Comparison of ENCODE assay signal across 10 cellular contexts in genomic region chr1:20255666-20256065, GRCh38. TPM values are rescaled to one million over a fixed set of nuclear protein-coding genes. Genes with fewer than 3 reads are reported as not detected.
DNase-seq lines count a peak whose midpoint lies in the region; ATAC-seq, FAIRE-seq and TF ChIP-seq lines count a peak whose summit lies in the region.
"Had no signal": no experiment of that assay in that cellular context is flagged by ENCODE, and none has a peak within 500 bp of the region (broad histone marks: within the 10 kb centered on the region; RNA-seq: fewer than 3 reads in every experiment).

No MANE protein-coding gene starts in this region.

- peaks cover 6% of the 10 kb centered on the region for H3K4me1 Mint-ChIP-seq in progenitor cell of endocrine pancreas (ENCODE audit: low read depth)

- peak; percentile 56 for DNase-seq in AG08396 (ENCODE audit: low spot score)
- peak; percentile 94 for DNase-seq in H4 (ENCODE audit: low spot score)
- DNase-seq in RWPE1 (ENCODE audit: low spot score): peak; percentile 56
- DNase-seq in foreskin keratinocyte: peak in 1 of 2 donors; percentile 15
- no peak for DNase-seq in progenitor cell of endocrine pancreas (ENCODE audit: low spot score, unreplicated experiment)
- no peak for DNase-seq in GM19239 (ENCODE audit: insufficient read length, low spot score)
- no peak for DNase-seq in COR-L47 (lab: John Stamatoyannopoulos, UW)
- DNase-seq: T-cell had no signal

- no peak overlapping the region for H3K27ac Mint-ChIP-seq in progenitor cell of endocrine pancreas
- H3K27ac Mint-ChIP-seq: T-cell had no signal

- POLR2A ChIA-PET in RWPE1 (lab: Yijun Ruan, JAX; ENCODE audit: low non-redundant PET): no interaction called here

- ATAC-seq in foreskin keratinocyte: peak; percentile 15
- no peak for ATAC-seq in GM18858 (IDR thresholded peaks at IDR 0.05; ENCODE audit: unreplicated experiment)
- ATAC-seq: T-cell had no signal

- no peak overlapping the region for H3K4me3 Mint-ChIP-seq in progenitor cell of endocrine pancreas (ENCODE audit: low read depth)
- H3K4me3 Mint-ChIP-seq: T-cell had no signal

- peaks cover 18% of the 10 kb centered on the region for H3K27me3 ChIP-seq in foreskin keratinocyte

- TF ChIP-seq CTCF in RWPE1 (conservative IDR thresholded peaks at IDR 0.05; ENCODE audit: low read depth) (no peak), foreskin keratinocyte (conservative IDR thresholded peaks at IDR 0.05) (no peak), progenitor cell of endocrine pancreas (IDR thresholded peaks at IDR 0.05; ENCODE audit: unreplicated experiment) (no peak)

- H3K27me3 Mint-ChIP-seq in progenitor cell of endocrine pancreas: peaks cover 11% of the 10 kb centered on the region

- H3K9me3 Mint-ChIP-seq in progenitor cell of endocrine pancreas (ENCODE audit: low read depth): no peaks in the 10 kb centered on the region
- H3K9me3 Mint-ChIP-seq: T-cell had no signal

- H3K4me1 ChIP-seq in foreskin keratinocyte: no peaks in the 10 kb centered on the region

- FAIRE-seq in GM19239 (lab: Jason Lieb, UNC): no peak

- H3K36me3 Mint-ChIP-seq in progenitor cell of endocrine pancreas (ENCODE audit: insufficient read depth): no peaks in the 10 kb centered on the region
- H3K36me3 Mint-ChIP-seq: T-cell had no signal

- CTCF ChIA-PET in RWPE1 (lab: Yijun Ruan, JAX): interaction anchor here (0.7 to 1.0 kb wide), 2 partner anchors 21 to 237 kb away, joined by 3 read pairs; no protein-coding TSS in a partner anchor

- H3K27ac ChIP-seq in RWPE1: no peak overlapping the region
- H3K27ac ChIP-seq in foreskin keratinocyte: no peak overlapping the region

RNA-seq across cellular contexts. Expression of gene VWA5B1, which starts 35.0 kb away (rescaled TPM):
- total RNA-seq in H4 (2014; rRNA removed; shearing (Covaris generic)): not detected in 2 replicates
- total RNA-seq in foreskin keratinocyte (not detected in 2 replicates), progenitor cell of endocrine pancreas (0.19 and 0.24 TPM in 2 replicates)
- polyA plus RNA-seq in foreskin keratinocyte: not detected in 2 replicates
- total RNA-seq: mononuclear cell had no signal

Comparison
In these comparisons a context has a peak if more than half of its experiments do, and no peak if none do; other contexts are left out.
1. DNase-seq: peak in AG08396 (single experiment), H4 (single experiment) and RWPE1 (single experiment); none in progenitor cell of endocrine pancreas (single experiment), GM19239 (single experiment) and COR-L47 (single experiment).